ENCODE assay signal across 1 cellular context in the genomic region with DNA sequence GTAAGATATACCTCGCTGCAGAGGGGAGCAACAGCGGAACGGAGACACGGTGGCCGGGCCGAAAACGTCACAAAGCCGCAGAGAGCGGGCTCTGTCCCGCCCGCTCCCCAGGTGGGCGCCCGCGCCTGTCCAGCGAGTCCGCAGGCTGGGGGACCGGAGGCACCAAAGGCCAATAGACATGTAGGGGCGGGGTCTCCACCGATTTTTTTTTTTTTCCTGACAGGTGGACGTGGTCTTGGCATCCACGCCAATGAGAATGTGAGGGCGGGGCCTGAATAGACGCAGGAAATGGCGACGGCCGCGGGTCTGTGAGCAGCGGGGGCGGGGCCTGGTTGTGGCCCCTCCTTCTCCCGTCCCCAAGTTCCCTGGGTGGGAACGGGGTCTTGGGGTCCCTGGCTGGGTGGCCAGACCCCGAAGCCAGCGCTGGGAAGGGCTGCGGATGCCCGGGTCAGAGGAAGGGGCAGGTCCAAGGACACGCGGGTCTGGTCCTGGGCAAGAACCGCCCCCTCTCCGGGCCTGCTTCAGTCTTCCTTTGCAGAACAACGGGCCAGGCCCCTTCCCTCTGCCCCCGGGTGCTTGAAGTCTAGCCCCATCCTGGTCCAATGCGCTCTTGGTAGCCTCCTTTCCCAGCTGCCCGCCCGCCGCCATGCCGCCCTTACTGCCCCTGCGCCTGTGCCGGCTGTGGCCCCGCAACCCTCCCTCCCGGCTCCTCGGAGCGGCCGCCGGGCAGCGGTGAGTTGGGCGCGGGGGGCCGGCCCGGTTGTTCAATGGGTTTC.
A peak's percentile ranks its signal among the peaks of the same experiment; 100 is the strongest.
TF ChIP-seq lines count a peak whose summit lies in the region.

A gene with protein sequence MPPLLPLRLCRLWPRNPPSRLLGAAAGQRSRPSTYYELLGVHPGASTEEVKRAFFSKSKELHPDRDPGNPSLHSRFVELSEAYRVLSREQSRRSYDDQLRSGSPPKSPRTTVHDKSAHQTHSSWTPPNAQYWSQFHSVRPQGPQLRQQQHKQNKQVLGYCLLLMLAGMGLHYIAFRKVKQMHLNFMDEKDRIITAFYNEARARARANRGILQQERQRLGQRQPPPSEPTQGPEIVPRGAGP (plus strand): TSS at position 340 of the 776 bp plus-strand sequence. CDS start 307 bp downstream, at position 647.

TF ChIP-seq in H1, 55 proteins besides CTCF, POLR2A, EP300 and RAD21:
- TF ChIP-seq FOSL1 (IDR thresholded peaks at IDR 0.05; ENCODE audit: insufficient read depth, low read depth, low read length): no peak
- no peak for TF ChIP-seq KDM5A (IDR thresholded peaks at IDR 0.05; ENCODE audit: low read length)
- peak; percentile 30; the same call in 1 of the 2 replicates for TF ChIP-seq TBP (IDR thresholded peaks at IDR 0.05; ENCODE audit: low read depth, low read length)
- no peak; the same call in 1 of the 2 replicates for TF ChIP-seq RFX5 (IDR thresholded peaks at IDR 0.05; ENCODE audit: borderline replicate concordance, low read depth, low read length)
- peak; percentile 46 for TF ChIP-seq ASH2L (IDR thresholded peaks at IDR 0.05; ENCODE audit: low read length)
- 0 out of 2 replicates have a peak, but pooled peaks have one; percentile 9 for TF ChIP-seq PHF8 (conservative IDR thresholded peaks at IDR 0.05; ENCODE audit: low read depth, low read length)
- TF ChIP-seq GABPA (IDR thresholded peaks at IDR 0.05; ENCODE audit: borderline replicate concordance, insufficient read depth, low read length): no peak
- TF ChIP-seq SIN3A (conservative IDR thresholded peaks at IDR 0.05 in 1 of 2, IDR thresholded peaks at IDR 0.05 in 1 of 2; ENCODE audit: low read depth in 1 of 2, low read length in 2 of 2): peak in 1 of 2 experiments; percentile 93; a peak in 2 of 4 replicates
- TF ChIP-seq TCF12 (IDR thresholded peaks at IDR 0.05; ENCODE audit: low read depth, low read length): 0 out of 2 replicates have a peak, but pooled peaks have one; percentile 4
- TF ChIP-seq BRCA1 (IDR thresholded peaks at IDR 0.05; ENCODE audit: low read depth, low read length): no peak
- 0 out of 2 replicates have a peak, but pooled peaks have one; percentile 33 for TF ChIP-seq BACH1 (IDR thresholded peaks at IDR 0.05; ENCODE audit: low read length)
- peak; percentile 76 for TF ChIP-seq KDM4A (IDR thresholded peaks at IDR 0.05; ENCODE audit: low read depth, low read length, severe bottlenecking)
- 0 out of 2 replicates have a peak, but pooled peaks have one; percentile 23 for TF ChIP-seq SP4 (IDR thresholded peaks at IDR 0.05; ENCODE audit: low read length)
- peak in 1 of 2 experiments; percentile 32; a peak in 1 of 4 replicates for TF ChIP-seq HDAC2 (IDR thresholded peaks at IDR 0.05; ENCODE audit: borderline replicate concordance in 1 of 2, low read depth in 2 of 2, low read length in 2 of 2)
- peak; percentile 75 for TF ChIP-seq CREB1 (IDR thresholded peaks at IDR 0.05)
- TF ChIP-seq SP1 (IDR thresholded peaks at IDR 0.05; ENCODE audit: low read depth, low read length): peak; percentile 62; the same call in 1 of the 2 replicates
